Comparison of ENCODE assay signal across 21 cellular contexts in the genomic region with DNA sequence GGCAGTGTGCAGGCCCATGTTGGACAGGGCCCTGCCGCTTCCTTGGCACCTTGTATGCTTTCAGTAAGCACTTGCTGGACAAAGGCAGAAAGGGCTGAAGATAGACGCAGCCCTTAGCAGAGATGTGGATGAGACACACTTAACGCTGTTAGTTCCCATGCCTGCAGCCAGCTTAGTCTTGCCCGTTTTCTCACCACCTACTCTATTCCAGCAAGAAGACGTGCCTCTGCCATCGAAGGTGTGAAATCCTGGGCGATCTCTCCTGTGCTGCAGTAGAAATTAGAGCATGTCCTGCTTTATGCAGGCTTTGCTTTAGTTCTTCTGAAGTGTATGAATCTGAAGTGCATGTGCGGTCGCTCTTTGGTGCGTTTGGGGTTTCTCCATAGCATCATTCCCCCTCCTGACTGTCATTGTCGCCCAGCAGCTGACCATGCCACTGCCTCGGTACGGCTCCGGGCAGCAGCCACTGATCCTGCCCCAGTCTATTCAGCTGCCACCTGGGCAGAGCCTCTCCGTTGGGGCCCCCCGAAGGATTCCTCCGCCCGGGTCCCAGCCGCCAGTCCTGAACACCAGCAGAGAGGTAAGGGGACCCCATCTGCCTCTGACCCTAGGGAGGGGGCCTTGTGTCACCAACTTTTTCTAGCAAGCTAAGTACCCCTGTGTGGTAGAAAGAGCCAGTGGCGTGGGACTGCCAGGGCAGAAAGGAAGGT. TPM values are rescaled to one million over a fixed set of nuclear protein-coding genes. Genes with fewer than 3 reads are reported as not detected.
DNase-seq lines count a peak whose midpoint lies in the region; ATAC-seq, FAIRE-seq and TF ChIP-seq lines count a peak whose summit lies in the region.
"Had no signal": no experiment of that assay in that cellular context is flagged by ENCODE, and none has a peak within 500 bp of the region (broad histone marks: within the 10 kb centered on the region; RNA-seq: fewer than 3 reads in every experiment).

No MANE protein-coding gene starts in this region.

- DNase-seq in activated naive CD8-positive, alpha-beta T cell treated with anti-CD3 and anti-CD28 coated beads, Interleukin-2, amount 50 U/mL, for 24 hours: no peak
- no peak for DNase-seq in GM12878 (ENCODE audit: low read depth, low spot score)
- DNase-seq in inferior parietal cortex (ENCODE audit: extremely low spot score): peak; percentile 49
- no peak for DNase-seq in coronary artery (ENCODE audit: low spot score)
- no peak for DNase-seq in GM19239 (ENCODE audit: insufficient read length, low spot score)
- DNase-seq in Right ventricle myocardium inferior (ENCODE audit: missing footprints): no peak
- DNase-seq: COR-L47, DMS53, KG1, NCI-H1048, NCI-H146, NCI-H2081 treated with DMSO at 0.1 percent for 48 hours, NCI-H510A treated with DMSO at 0.1 percent for 48 hours, NCI-H82, PC-3 had no signal

- no peak overlapping the region for H2AFZ ChIP-seq in GM12878 (ENCODE audit: control insufficient read depth, low read depth, low read length)

- RAD21 ChIA-PET in GM12878 (lab: Charles Lee; ENCODE audit: unreplicated experiment): interaction anchor here (0.6 to 0.7 kb wide), 2 partner anchors 104 to 254 kb away, joined by 3 read pairs; no protein-coding TSS in a partner anchor

- TF ChIP-seq CTCF in GM12878 (IDR thresholded peaks at IDR 0.05 in 2 of 3, conservative IDR thresholded peaks at IDR 0.05 in 1 of 3; ENCODE audit: control insufficient read depth in 2 of 3, extremely low read depth in 1 of 3, insufficient read depth in 1 of 3, low read depth in 3 of 3, low read length in 3 of 3): no peak
- TF ChIP-seq CTCF in coronary artery (IDR thresholded peaks at IDR 0.05): no peak

- CTCF ChIA-PET in GM12878 (lab: Yijun Ruan, JAX): no interaction called here

- SMC1A ChIA-PET in GM12878 (lab: Charles Lee; ENCODE audit: uncharacterized antibody, unreplicated experiment): no interaction called here

- no peaks in the 10 kb centered on the region for H3K4me1 ChIP-seq in GM12878 (ENCODE audit: control insufficient read depth, insufficient read depth, low read length)
- H3K4me1 ChIP-seq: A549, HAP-1, SJSA1 had no signal

- H3K9me3 Mint-ChIP-seq in activated naive CD8-positive, alpha-beta T cell (ENCODE audit: low read depth): no peaks in the 10 kb centered on the region
- H3K9me3 Mint-ChIP-seq in activated naive CD8-positive, alpha-beta T cell treated with anti-CD3 and anti-CD28 coated beads, Interleukin-2, amount 50 U/mL, for 24 hours: no peaks in the 10 kb centered on the region

- H3K27ac Mint-ChIP-seq in activated naive CD8-positive, alpha-beta T cell: peak overlapping the region; percentile 41
- no peak overlapping the region for H3K27ac Mint-ChIP-seq in activated naive CD8-positive, alpha-beta T cell treated with anti-CD3 and anti-CD28 coated beads, Interleukin-2, amount 50 U/mL, for 24 hours

- no peaks in the 10 kb centered on the region for H3K27me3 ChIP-seq in GM12878 (replicated peaks in 1 of 2; ENCODE audit: control insufficient read depth in 2 of 2, insufficient read depth in 2 of 2, low read length in 1 of 2)
- H3K27me3 ChIP-seq: SJSA1 had no signal

- 97% methylated on average over 20 of the region's 20 CpGs for WGBS in GM12878 (ENCODE audit: insufficient coverage, insufficient replicate concordance, low lambda C conversion rate, missing lambda C conversion rate)

- BruUV-seq in GM12878 (replicated peaks; lab: Mats Ljungman, UMichigan): no TSS peak

- no peak for TF ChIP-seq RAD21 in GM12878 (IDR thresholded peaks at IDR 0.05; ENCODE audit: insufficient read depth, low read depth, low read length)

- peaks cover 56 to 72% of the 10 kb centered on the region in 2 experiments for H3K36me3 ChIP-seq in GM12878 (ENCODE audit: control insufficient read depth in 2 of 2, insufficient read depth in 2 of 2, low read length in 1 of 2)

- peaks cover 4% of the 10 kb centered on the region for H3K4me1 Mint-ChIP-seq in activated naive CD8-positive, alpha-beta T cell (ENCODE audit: low read depth)
- H3K4me1 Mint-ChIP-seq in activated naive CD8-positive, alpha-beta T cell treated with anti-CD3 and anti-CD28 coated beads, Interleukin-2, amount 50 U/mL, for 24 hours: no peaks in the 10 kb centered on the region

- in situ Hi-C loops in GM12878 (cut with MboI): no loop called here

- no peak overlapping the region for H3K4me2 ChIP-seq in GM12878 (ENCODE audit: control insufficient read depth, insufficient read depth)
- H3K4me2 ChIP-seq: A549 had no signal

- intact Hi-C loops in GM12878 (cut with micrococcal nuclease; ENCODE audit: unreplicated experiment) (no loop called here), Right ventricle myocardium inferior (cut with DNase I) (no loop called here)

- POLR2A ChIA-PET in GM12878 (lab: Charles Lee): no interaction called here

- H3K4me3 ChIP-seq in GM12878: no peak overlapping the region
- H3K4me3 ChIP-seq in coronary artery: no peak overlapping the region
- H3K4me3 ChIP-seq: A549, HAP-1, SJSA1 had no signal

- TF ChIP-seq EP300 in GM12878 (IDR thresholded peaks at IDR 0.05; ENCODE audit: borderline replicate concordance in 1 of 2, control insufficient read depth in 1 of 2, low read depth in 2 of 2, low read length in 2 of 2): no peak

- H3K27ac ChIP-seq in GM12878 (ENCODE audit: control insufficient read depth, insufficient read depth): no peak overlapping the region
- peak overlapping the region; percentile 13 for H3K27ac ChIP-seq in temporal lobe (ENCODE audit: low read depth, low read length)
- no peak overlapping the region for H3K27ac ChIP-seq in coronary artery
- H3K27ac ChIP-seq: A549, C4-2B, SJSA1 had no signal

- H3K9ac ChIP-seq in GM12878 (ENCODE audit: control insufficient read depth, insufficient read depth, low read length): no peak overlapping the region

- peaks cover 7% of the 10 kb centered on the region for H3K36me3 Mint-ChIP-seq in activated naive CD8-positive, alpha-beta T cell
- peaks cover 63% of the 10 kb centered on the region for H3K36me3 Mint-ChIP-seq in activated naive CD8-positive, alpha-beta T cell treated with anti-CD3 and anti-CD28 coated beads, Interleukin-2, amount 50 U/mL, for 24 hours (ENCODE audit: low read depth)

- H3K9me3 ChIP-seq in GM12878 (replicated peaks; ENCODE audit: control insufficient read depth, insufficient read depth, low read length): no peaks in the 10 kb centered on the region
- H3K9me3 ChIP-seq: A549, HAP-1, SJSA1 had no signal

- no peak for ATAC-seq in activated naive CD8-positive, alpha-beta T cell treated with anti-CD3 and anti-CD28 coated beads, Interleukin-2, amount 50 U/mL, for 24 hours
- no peak for ATAC-seq in GM12878
- no peak for ATAC-seq in Right ventricle myocardium inferior
- ATAC-seq: A549, PC-3 had no signal

- H3K4me3 Mint-ChIP-seq in activated naive CD8-positive, alpha-beta T cell: no peak overlapping the region
- no peak overlapping the region for H3K4me3 Mint-ChIP-seq in activated naive CD8-positive, alpha-beta T cell treated with anti-CD3 and anti-CD28 coated beads, Interleukin-2, amount 50 U/mL, for 24 hours

- no peaks in the 10 kb centered on the region for H4K20me1 ChIP-seq in GM12878 (ENCODE audit: control insufficient read depth, insufficient read depth)

- H3K79me2 ChIP-seq in GM12878 (ENCODE audit: control insufficient read depth, insufficient read depth, low read length): no peaks in the 10 kb centered on the region

- no peaks in the 10 kb centered on the region for H3K27me3 Mint-ChIP-seq in activated naive CD8-positive, alpha-beta T cell
- no peaks in the 10 kb centered on the region for H3K27me3 Mint-ChIP-seq in activated naive CD8-positive, alpha-beta T cell treated with anti-CD3 and anti-CD28 coated beads, Interleukin-2, amount 50 U/mL, for 24 hours

- FAIRE-seq in GM12878 (lab: Jason Lieb, UNC) (no peak), GM19239 (lab: Jason Lieb, UNC) (no peak)
- FAIRE-seq: A549 had no signal

- peak; percentile 21; the same call in 1 of the 2 replicates for TF ChIP-seq POLR2A in GM12878 (IDR thresholded peaks at IDR 0.05; ENCODE audit: low read depth, low read length)

RNA-seq across cellular contexts. Expression of a gene that starts 11.6 kb away (rescaled TPM):
- 60.0 and 65.0 TPM in 2 replicates for total RNA-seq in GM12878 (2013; cell fraction: nucleolus; rRNA removed)
- total RNA-seq in GM12878 (2014; rRNA removed): 13.9 and 16.4 TPM in 2 replicates
- total RNA-seq in GM12878 (2014; rRNA removed; fragmentation: Illumina TruSeq; extraction: Trizol): 8.3 and 8.4 TPM in 2 replicates
- 16.1 and 19.2 TPM in 2 replicates for total RNA-seq in GM12878 (2021)
- polyA plus RNA-seq in GM12878 (2011; ENCODE audit: low read depth): 14.9 TPM
- polyA plus RNA-seq in GM12878 (2011; rRNA removed): 8.3 and 12.7 TPM in 2 replicates
- polyA plus RNA-seq in GM12878 (2011; cell fraction: cytosol; rRNA removed): 14.3 and 17.0 TPM in 2 replicates
- 117 and 118 TPM in 2 replicates for polyA plus RNA-seq in GM12878 (2011; cell fraction: nucleus; rRNA removed)
- 21.9 and 23.3 TPM in 2 replicates for polyA plus RNA-seq in GM12878 (2012)
- polyA plus RNA-seq in GM12878 (2014; fragmentation: Illumina TruSeq; extraction: Trizol): 5.1 and 9.1 TPM in 2 replicates
- 1 to 10 TPM; 1.2 to 2.2 TPM for polyA plus RNA-seq in GM12878 (2014; fragmentation: Nextera tagmentation; extraction: Ambion mirVana)
- 15.8 and 20.7 TPM in 2 replicates for polyA plus RNA-seq in GM12878 (2014; rRNA removed)
- polyA plus RNA-seq in GM12878 (2016; fragmentation: Nextera tagmentation; extraction: Ambion mirVana): 10 to 100 TPM; 12.5 to 12.7 TPM
- polyA minus RNA-seq in GM12878 (2011; rRNA and poly(A)+ RNA removed): 6.1 and 9.9 TPM in 2 replicates
- 5.9 and 7.7 TPM in 2 replicates for polyA minus RNA-seq in GM12878 (2011; cell fraction: cytosol; rRNA and poly(A)+ RNA removed)
- 9.8 and 14.5 TPM in 2 replicates for polyA minus RNA-seq in GM12878 (2011; cell fraction: nucleus; rRNA and poly(A)+ RNA removed)
- 37.6 TPM for total RNA-seq in temporal lobe
- 21.2 TPM for total RNA-seq in Right ventricle myocardium inferior

RNA-seq across cellular contexts. Expression of a gene that starts 39.9 kb away (rescaled TPM):
- 8.9 and 11.8 TPM in 2 replicates for total RNA-seq in GM12878 (2013; cell fraction: nucleolus; rRNA removed)
- total RNA-seq in GM12878 (2014; rRNA removed) (19.0 and 20.8 TPM in 2 replicates), GM12878 (2014; rRNA removed; fragmentation: Illumina TruSeq; extraction: Trizol) (10.0 and 12.8 TPM in 2 replicates), GM12878 (2021) (19.2 and 20.6 TPM in 2 replicates), temporal lobe (16.0 TPM), Right ventricle myocardium inferior (23.5 TPM)
- 10.3 TPM for polyA plus RNA-seq in GM12878 (2011; ENCODE audit: low read depth)
- polyA plus RNA-seq in GM12878 (2011; rRNA removed) (12.1 and 16.7 TPM in 2 replicates), GM12878 (2014; fragmentation: Illumina TruSeq; extraction: Trizol) (8.6 and 10.9 TPM in 2 replicates), GM12878 (2014; fragmentation: Nextera tagmentation; extraction: Ambion mirVana) (under 1 TPM; 0.31 to 0.88 TPM), GM12878 (2014; rRNA removed) (27.0 and 36.8 TPM in 2 replicates), GM12878 (2016; fragmentation: Nextera tagmentation; extraction: Ambion mirVana) (10 to 100 TPM; 24.0 to 24.3 TPM)
- 21.3 and 26.1 TPM in 2 replicates for polyA plus RNA-seq in GM12878 (2011; cell fraction: cytosol; rRNA removed)
- polyA plus RNA-seq in GM12878 (2011; cell fraction: nucleus; rRNA removed): 30.5 and 35.2 TPM in 2 replicates
- polyA plus RNA-seq in GM12878 (2012): 13.5 and 15.4 TPM in 2 replicates
- polyA minus RNA-seq in GM12878 (2011; rRNA and poly(A)+ RNA removed): 9.4 and 13.1 TPM in 2 replicates
- 8.5 and 12.4 TPM in 2 replicates for polyA minus RNA-seq in GM12878 (2011; cell fraction: cytosol; rRNA and poly(A)+ RNA removed)
- 11.6 and 19.9 TPM in 2 replicates for polyA minus RNA-seq in GM12878 (2011; cell fraction: nucleus; rRNA and poly(A)+ RNA removed)

RNA-seq across cellular contexts. Expression of a gene that starts 54.2 kb away (rescaled TPM):
- not detected in 2 replicates for total RNA-seq in GM12878 (2013; cell fraction: nucleolus; rRNA removed)
- total RNA-seq in GM12878 (2014; rRNA removed): not detected in 2 replicates
- total RNA-seq in GM12878 (2014; rRNA removed; fragmentation: Illumina TruSeq; extraction: Trizol): not detected in 2 replicates
- not detected in 2 replicates for total RNA-seq in GM12878 (2021)
- not detected for polyA plus RNA-seq in GM12878 (2011; ENCODE audit: low read depth)
- not detected in 2 replicates for polyA plus RNA-seq in GM12878 (2011; rRNA removed)
- polyA plus RNA-seq in GM12878 (2011; cell fraction: cytosol; rRNA removed): not detected in 2 replicates
- polyA plus RNA-seq in GM12878 (2011; cell fraction: nucleus; rRNA removed): not detected in 2 replicates
- polyA plus RNA-seq in GM12878 (2012): not detected in 2 replicates
- polyA plus RNA-seq in GM12878 (2014; fragmentation: Illumina TruSeq; extraction: Trizol): not detected in 2 replicates
- polyA plus RNA-seq in GM12878 (2014; fragmentation: Nextera tagmentation; extraction: Ambion mirVana): not detected
- polyA plus RNA-seq in GM12878 (2014; rRNA removed): not detected in 2 replicates
- polyA plus RNA-seq in GM12878 (2016; fragmentation: Nextera tagmentation; extraction: Ambion mirVana): not detected
- not detected in 2 replicates for polyA minus RNA-seq in GM12878 (2011; rRNA and poly(A)+ RNA removed)
- not detected in 2 replicates for polyA minus RNA-seq in GM12878 (2011; cell fraction: cytosol; rRNA and poly(A)+ RNA removed)
- not detected in 2 replicates for polyA minus RNA-seq in GM12878 (2011; cell fraction: nucleus; rRNA and poly(A)+ RNA removed)
- not detected for total RNA-seq in temporal lobe
- total RNA-seq in Right ventricle myocardium inferior: not detected
- total RNA-seq: PC-3, SJSA1 had no signal
